8 cellular contexts compared by ENCODE assay signal in genomic region chr11:69044111-69045013, GRCh38. TPM values are rescaled to one million over a fixed set of nuclear protein-coding genes. Genes with fewer than 3 reads are reported as not detected.
DNase-seq lines count a peak whose midpoint lies in the region; ATAC-seq and TF ChIP-seq lines count a peak whose summit lies in the region.

No MANE protein-coding gene starts in this region.

- TF ChIP-seq CTCF in GM23338 (conservative IDR thresholded peaks at IDR 0.05; ENCODE audit: low read depth in 2 of 2) (peak; percentile 56 to 78), OCI-LY7 (conservative IDR thresholded peaks at IDR 0.05; ENCODE audit: low read length) (peak; percentile 86), coronary artery (IDR thresholded peaks at IDR 0.05) (peak; percentile 43), liver (IDR thresholded peaks at IDR 0.05; ENCODE audit: low read depth, low read length, missing input control) (peak; percentile 51), upper lobe of left lung (IDR thresholded peaks at IDR 0.05) (peak; percentile 24 to 53 (median 30))

- H3K79me2 ChIP-seq in GM23338 (replicated peaks; ENCODE audit: insufficient read depth) (peaks cover 5% of the 10 kb centered on the region), OCI-LY7 (ENCODE audit: insufficient read depth, low read depth, low read length) (peaks cover 6% of the 10 kb centered on the region)

- TF ChIP-seq RAD21 in liver (IDR thresholded peaks at IDR 0.05): peak; percentile 78 to 84

- TF ChIP-seq EP300 in upper lobe of left lung (IDR thresholded peaks at IDR 0.05): no peak

- H3K4me1 ChIP-seq in GM23338 (ENCODE audit: insufficient read depth) (peaks cover 20% of the 10 kb centered on the region; the same call in 1 of the 2 replicates), OCI-LY7 (ENCODE audit: insufficient read depth, low read length, poor library complexity, severe bottlenecking) (peaks cover 50% of the 10 kb centered on the region), liver (ENCODE audit: control insufficient read depth in 4 of 4, insufficient read depth in 4 of 4, low read length in 3 of 4) (peaks cover under 1 to 9% (median 5%) of the 10 kb centered on the region in 4 donors), upper lobe of left lung (peaks cover 8 to 15% (median 13%) of the 10 kb centered on the region in 4 donors)

- H3K9me3 ChIP-seq in OCI-LY7 (ENCODE audit: low read length) (no peaks in the 10 kb centered on the region), liver (ENCODE audit: control insufficient read depth in 4 of 4, low read length in 3 of 4) (no peaks in the 10 kb centered on the region), upper lobe of left lung (no peaks in the 10 kb centered on the region)

- H3K9ac ChIP-seq in liver (ENCODE audit: low read depth in 1 of 2, low read length in 2 of 2): no peak overlapping the region

- H3K4me3 ChIP-seq in GM23338 (no peak overlapping the region), OCI-LY7 (ENCODE audit: low read depth, low read length, poor library complexity, severe bottlenecking) (no peak overlapping the region), coronary artery (peak overlapping the region; percentile 11), liver (ENCODE audit: low read depth in 1 of 3, low read length in 3 of 3) (no peak overlapping the region), upper lobe of left lung (no peak overlapping the region)

- no peaks in the 10 kb centered on the region for H4K20me1 ChIP-seq in GM23338 (replicated peaks; ENCODE audit: insufficient read depth)
- no peaks in the 10 kb centered on the region for H4K20me1 ChIP-seq in OCI-LY7 (ENCODE audit: insufficient read depth, low read length)

- BruUV-seq in OCI-LY7 (replicated peaks; lab: Mats Ljungman, UMichigan): no TSS peak

- ATAC-seq in GM23338 (peak; percentile 78), upper lobe of left lung (ENCODE audit: low FRiP score in 2 of 2) (peak in 1 of 2 donors; percentile 74)
- ATAC-seq in effector memory CD8-positive, alpha-beta T cell (replicated peaks): no peak

- intact Hi-C loops in OCI-LY7 (cut with micrococcal nuclease; ENCODE audit: unreplicated experiment): no loop called here
- intact Hi-C loops in activated T-helper 2 cell treated with anti-CD3 and anti-CD28 coated beads, Interferon-gamma antibody, Interleukin-2, Interleukin-4, amounts not matched to agents 10 μg/mL and 5 μg/mL and 100 μg/mL, durations not matched to agents 14 hours and 24 hours and 36 hours (cut with micrococcal nuclease): no loop called here

- H3K4me1 Mint-ChIP-seq in GM23338: peaks cover 42% of the 10 kb centered on the region
- peaks cover 0 to 5% of the 10 kb centered on the region in 2 donors for H3K4me1 Mint-ChIP-seq in effector memory CD8-positive, alpha-beta T cell (ENCODE audit: low read depth in 2 of 2)
- peaks cover 17% of the 10 kb centered on the region for H3K4me1 Mint-ChIP-seq in activated T-helper 2 cell treated with anti-CD3 and anti-CD28 coated beads, Interferon-gamma antibody, Interleukin-2, Interleukin-4, amounts not matched to agents 10 μg/mL and 5 μg/mL and 100 μg/mL, durations not matched to agents 14 hours and 24 hours and 36 hours (ENCODE audit: low read depth)

- no peaks in the 10 kb centered on the region for H3K27me3 ChIP-seq in GM23338 (ENCODE audit: insufficient read depth)
- H3K27me3 ChIP-seq in liver (ENCODE audit: control insufficient read depth in 4 of 4, insufficient read depth in 4 of 4, low read length in 3 of 4): no peaks in the 10 kb centered on the region
- H3K27me3 ChIP-seq in upper lobe of left lung: no peaks in the 10 kb centered on the region

- peaks cover 8% of the 10 kb centered on the region; the same call in 1 of the 2 replicates for H3K9me2 ChIP-seq in GM23338 (ENCODE audit: insufficient read depth)
- H3K9me2 ChIP-seq in OCI-LY7 (ENCODE audit: insufficient read depth, low read length): no peaks in the 10 kb centered on the region

- no peaks in the 10 kb centered on the region for H3K27me3 Mint-ChIP-seq in GM23338 (ENCODE audit: insufficient read depth, low read depth, poor library complexity)
- H3K27me3 Mint-ChIP-seq in effector memory CD8-positive, alpha-beta T cell: peaks cover 7 to 19% of the 10 kb centered on the region in 2 donors
- peaks cover 20% of the 10 kb centered on the region for H3K27me3 Mint-ChIP-seq in activated T-helper 2 cell treated with anti-CD3 and anti-CD28 coated beads, Interferon-gamma antibody, Interleukin-2, Interleukin-4, amounts not matched to agents 10 μg/mL and 5 μg/mL and 100 μg/mL, durations not matched to agents 14 hours and 24 hours and 36 hours (ENCODE audit: low read depth)

- CTCF ChIA-PET in OCI-LY7 (lab: Charles Lee; ENCODE audit: unreplicated experiment): no interaction called here

- H3K4me2 ChIP-seq in GM23338 (peak overlapping the region; percentile 33; the same call in 1 of the 2 replicates), OCI-LY7 (ENCODE audit: low read length) (peak overlapping the region; percentile 54)

- no peaks in the 10 kb centered on the region for H3K9me3 Mint-ChIP-seq in GM23338
- no peaks in the 10 kb centered on the region for H3K9me3 Mint-ChIP-seq in effector memory CD8-positive, alpha-beta T cell
- no peaks in the 10 kb centered on the region for H3K9me3 Mint-ChIP-seq in activated T-helper 2 cell treated with anti-CD3 and anti-CD28 coated beads, Interferon-gamma antibody, Interleukin-2, Interleukin-4, amounts not matched to agents 10 μg/mL and 5 μg/mL and 100 μg/mL, durations not matched to agents 14 hours and 24 hours and 36 hours

- 0 out of 2 replicates have a peak, but pooled peaks cover 2% of the 10 kb centered on the region for H3F3A ChIP-seq in GM23338 (replicated peaks; ENCODE audit: low read depth)

- no peaks in the 10 kb centered on the region for H3K36me3 Mint-ChIP-seq in GM23338 (ENCODE audit: low read depth)
- H3K36me3 Mint-ChIP-seq in effector memory CD8-positive, alpha-beta T cell (ENCODE audit: insufficient read depth): peaks cover 2% of the 10 kb centered on the region
- no peaks in the 10 kb centered on the region for H3K36me3 Mint-ChIP-seq in activated T-helper 2 cell treated with anti-CD3 and anti-CD28 coated beads, Interferon-gamma antibody, Interleukin-2, Interleukin-4, amounts not matched to agents 10 μg/mL and 5 μg/mL and 100 μg/mL, durations not matched to agents 14 hours and 24 hours and 36 hours (ENCODE audit: low read depth)

- H3K27ac Mint-ChIP-seq in GM23338: peak overlapping the region; percentile 93
- H3K27ac Mint-ChIP-seq in effector memory CD8-positive, alpha-beta T cell: no peak overlapping the region
- no peak overlapping the region for H3K27ac Mint-ChIP-seq in activated T-helper 2 cell treated with anti-CD3 and anti-CD28 coated beads, Interferon-gamma antibody, Interleukin-2, Interleukin-4, amounts not matched to agents 10 μg/mL and 5 μg/mL and 100 μg/mL, durations not matched to agents 14 hours and 24 hours and 36 hours

- POLR2A ChIA-PET in OCI-LY7 (lab: Charles Lee): interaction anchor here (0.9 to 1.4 kb wide), 3 partner anchors 8 to 17 kb away, joined by 3 to 8 read pairs (median 6); no protein-coding TSS in a partner anchor

- H3K27ac ChIP-seq in GM23338 (ENCODE audit: low read depth) (peak overlapping the region; percentile 84), OCI-LY7 (ENCODE audit: low read depth, low read length, poor library complexity, severe bottlenecking) (no peak overlapping the region), coronary artery (peak overlapping the region; percentile 7 to 87), liver (ENCODE audit: low read depth in 1 of 2, low read length in 2 of 2) (no peak overlapping the region), upper lobe of left lung (peak overlapping the region in 1 of 4 donors; percentile 54)

- 40% methylated on average over 15 of the region's 15 CpGs for WGBS in liver
- 24 to 33% methylated on average over 15 of the region's 15 CpGs for WGBS in upper lobe of left lung, 2 donors

- H3K36me3 ChIP-seq in GM23338 (ENCODE audit: insufficient read depth): no peaks in the 10 kb centered on the region
- no peaks in the 10 kb centered on the region for H3K36me3 ChIP-seq in OCI-LY7 (ENCODE audit: insufficient read depth, low read length)
- H3K36me3 ChIP-seq in liver (ENCODE audit: control insufficient read depth in 4 of 4, insufficient read depth in 3 of 4, low read depth in 1 of 4, low read length in 3 of 4): no peaks in the 10 kb centered on the region
- H3K36me3 ChIP-seq in upper lobe of left lung: no peaks in the 10 kb centered on the region

- no peak overlapping the region for H2AFZ ChIP-seq in GM23338
- peak overlapping the region; percentile 68 for H2AFZ ChIP-seq in OCI-LY7 (ENCODE audit: low read length)

- no peak overlapping the region for H3K4me3 Mint-ChIP-seq in GM23338
- H3K4me3 Mint-ChIP-seq in effector memory CD8-positive, alpha-beta T cell: no peak overlapping the region
- no peak overlapping the region for H3K4me3 Mint-ChIP-seq in activated T-helper 2 cell treated with anti-CD3 and anti-CD28 coated beads, Interferon-gamma antibody, Interleukin-2, Interleukin-4, amounts not matched to agents 10 μg/mL and 5 μg/mL and 100 μg/mL, durations not matched to agents 14 hours and 24 hours and 36 hours (ENCODE audit: low read depth)

- TF ChIP-seq POLR2A in upper lobe of left lung (IDR thresholded peaks at IDR 0.05): no peak

- DNase-seq in Ammon's horn (ENCODE audit: low spot score) (peak; percentile 89), GM23338 (ENCODE audit: low spot score) (peak; percentile 88), OCI-LY7 (ENCODE audit: low spot score) (peak; percentile 58), coronary artery (ENCODE audit: low spot score) (peak; percentile 85), upper lobe of left lung (peak in 1 of 2 donors; percentile 79)
- no peak for DNase-seq in effector memory CD8-positive, alpha-beta T cell
- DNase-seq in activated T-helper 2 cell treated with anti-CD3 and anti-CD28 coated beads, Interferon-gamma antibody, Interleukin-2, Interleukin-4, amounts not matched to agents 10 μg/mL and 5 μg/mL and 100 μg/mL, durations not matched to agents 14 hours and 24 hours and 36 hours (ENCODE audit: low spot score): no peak

RNA-seq across cellular contexts. Expression of gene TPCN2, which starts 4.4 kb away (rescaled TPM):
- total RNA-seq in GM23338 (2014; rRNA removed; shearing (Covaris generic)): 14.7 and 15.1 TPM in 2 replicates
- 5.8 and 6.5 TPM in 2 replicates for polyA plus RNA-seq in GM23338 (2016; fragmentation: Nextera tagmentation; extraction: Ambion mirVana)
- 21.5 and 30.0 TPM in 2 replicates for total RNA-seq in OCI-LY7 (2014; rRNA removed; shearing (Covaris generic))
- total RNA-seq in OCI-LY7 (2022): 59.8 and 65.2 TPM in 2 replicates
- total RNA-seq in liver: 10 to 100 TPM; 15.2 to 20.8 TPM
- 1 to 10 TPM; 6.4 to 9.0 TPM for polyA plus RNA-seq in liver
- 10 to 100 TPM; 12.5 to 61.8 (median 18.8) TPM for total RNA-seq in upper lobe of left lung
- 19.1 and 20.0 TPM in 2 replicates for total RNA-seq in activated T-helper 2 cell treated with anti-CD3 and anti-CD28 coated beads, Interferon-gamma antibody, Interleukin-2, Interleukin-4, amounts not matched to agents 10 μg/mL and 5 μg/mL and 100 μg/mL, durations not matched to agents 14 hours and 24 hours and 36 hours

RNA-seq across cellular contexts. Expression of gene MRGPRF, which starts 31.3 kb away (rescaled TPM):
- total RNA-seq in GM23338 (2014; rRNA removed; shearing (Covaris generic)): 9.0 and 10.8 TPM in 2 replicates
- polyA plus RNA-seq in GM23338 (2016; fragmentation: Nextera tagmentation; extraction: Ambion mirVana) (2.7 and 3.3 TPM in 2 replicates), liver (1 to 10 TPM; 1.1 to 4.8 TPM)
- total RNA-seq in OCI-LY7 (2014; rRNA removed; shearing (Covaris generic)): not detected in 2 replicates
- total RNA-seq in OCI-LY7 (2022) (not detected in 2 replicates), liver (1 to 10 TPM; 1.9 to 3.0 TPM), upper lobe of left lung (10 to 100 TPM in 3 of 6 donors, 1 to 10 TPM in 3; 3.0 to 16.2 (median 10.7) TPM)
- total RNA-seq in activated T-helper 2 cell treated with anti-CD3 and anti-CD28 coated beads, Interferon-gamma antibody, Interleukin-2, Interleukin-4, amounts not matched to agents 10 μg/mL and 5 μg/mL and 100 μg/mL, durations not matched to agents 14 hours and 24 hours and 36 hours: not detected in 2 replicates

Comparison
In these comparisons a context has a peak if more than half of its experiments do, and no peak if none do; other contexts are left out.
1. DNase-seq: peak in Ammon's horn (single experiment), GM23338 (single experiment), OCI-LY7 (single experiment) and coronary artery (single experiment); none in effector memory CD8-positive, alpha-beta T cell (0 of 3) and activated T-helper 2 cell treated with anti-CD3 and anti-CD28 coated beads, Interferon-gamma antibody, Interleukin-2, Interleukin-4, amounts not matched to agents 10 μg/mL and 5 μg/mL and 100 μg/mL, durations not matched to agents 14 hours and 24 hours and 36 hours (single experiment).
2. H3K27ac ChIP-seq: peak in GM23338 (single experiment) and coronary artery (2 of 2); none in OCI-LY7 (single experiment) and liver (0 of 2).
3. CTCF ChIP-seq: peak in every context shown above with its lines; median percentile 86 in OCI-LY7; 67 in GM23338; 51 in liver; 43 in coronary artery; 30 in upper lobe of left lung.